In genomic region chr4:156294577-156294976, GRCh38 we compare ENCODE assay signal across 8 cellular contexts.
DNase-seq lines count a peak whose midpoint lies in the region; ATAC-seq and TF ChIP-seq lines count a peak whose summit lies in the region.

No MANE protein-coding gene starts in this region.

- H3K4me3 ChIP-seq in A673 (ENCODE audit: low read depth, low read length, poor library complexity, severe bottlenecking), result no peak overlapping the region
- H3K4me3 ChIP-seq in OCI-LY3 (ENCODE audit: low read length), result no peak overlapping the region
- H3K4me3 ChIP-seq in fibroblast of lung (replicated peaks in 1 of 4; ENCODE audit: control extremely low read depth in 1 of 4, insufficient read depth in 1 of 4, low read depth in 3 of 4, low read length in 4 of 4), result no peak overlapping the region
- H3K4me3 ChIP-seq in skeletal muscle cell (ENCODE audit: low read depth, low read length), result no peak overlapping the region

- peaks cover 40% of the 10 kb centered on the region for H3K4me1 ChIP-seq in A673 (ENCODE audit: insufficient read depth, low read length, poor library complexity, severe bottlenecking)
- H3K4me1 ChIP-seq in OCI-LY3 (ENCODE audit: low read length), result 0 out of 2 replicates have a peak, but pooled peaks cover 4% of the 10 kb centered on the region
- H3K4me1 ChIP-seq in fibroblast of lung (ENCODE audit: control insufficient read depth, extremely low read depth, insufficient read depth, low read length), result peaks cover 8% of the 10 kb centered on the region

- no peak overlapping the region for H3K27ac Mint-ChIP-seq in activated T-cell treated with anti-CD3 and anti-CD28 coated beads, Interleukin-2, amount 50 U/mL, for 72 hours

- H3K36me3 ChIP-seq in A673 (ENCODE audit: insufficient read depth, low read length, poor library complexity, severe bottlenecking), result no peaks in the 10 kb centered on the region
- H3K36me3 ChIP-seq in OCI-LY3 (replicated peaks; ENCODE audit: low read depth, low read length), result no peaks in the 10 kb centered on the region
- no peaks in the 10 kb centered on the region for H3K36me3 ChIP-seq in fibroblast of lung (ENCODE audit: control insufficient read depth, insufficient read depth, low read length)

- H3K36me3 Mint-ChIP-seq in activated T-cell treated with anti-CD3 and anti-CD28 coated beads, Interleukin-2, amount 50 U/mL, for 72 hours (ENCODE audit: insufficient read depth in 2 of 2), result no peaks in the 10 kb centered on the region

- H2AFZ ChIP-seq in OCI-LY3 (ENCODE audit: low read depth, low read length) (peak overlapping the region; percentile 37), fibroblast of lung (ENCODE audit: low read length) (no peak overlapping the region)

- POLR2A ChIA-PET in A673 (lab: Charles Lee; ENCODE audit: low non-redundant PET), result interaction anchor here (0.5 kb wide), 1 partner anchor 1853 kb away, joined by 3 read pairs; no protein-coding TSS in a partner anchor
- POLR2A ChIA-PET in HEK293T (lab: Yijun Ruan, JAX), result no interaction called here

- no peaks in the 10 kb centered on the region for H3K4me1 Mint-ChIP-seq in activated T-cell treated with anti-CD3 and anti-CD28 coated beads, Interleukin-2, amount 50 U/mL, for 72 hours (ENCODE audit: low read depth)

- no peaks in the 10 kb centered on the region for H4K20me1 ChIP-seq in OCI-LY3 (ENCODE audit: insufficient read depth, low read length)
- H4K20me1 ChIP-seq in fibroblast of lung (ENCODE audit: control insufficient read depth, extremely low read depth, insufficient read depth, low read length), result no peaks in the 10 kb centered on the region

- no peak overlapping the region for H3K9ac ChIP-seq in OCI-LY3 (ENCODE audit: low read length)
- H3K9ac ChIP-seq in fibroblast of lung (ENCODE audit: insufficient read depth, low read length), result no peak overlapping the region

- peak; percentile 93 for DNase-seq in A673 (ENCODE audit: low spot score)
- peak; percentile 31 for DNase-seq in HEK293T (ENCODE audit: extremely low spot score)
- DNase-seq in fibroblast of lung (ENCODE audit: low read depth in 2 of 2), result peak; percentile 79 to 96
- DNase-seq in skeletal muscle cell (ENCODE audit: low read depth), result peak; percentile 73
- DNase-seq in mucosa of gallbladder (ENCODE audit: low spot score), result no peak
- DNase-seq in activated T-cell treated with anti-CD3 and anti-CD28 coated beads, Interleukin-2, amount 50 U/mL, for 72 hours, result no peak

- CTCF ChIA-PET in A673 (lab: Charles Lee) (interaction anchor here (0.6 to 1.2 kb wide), 5 partner anchors 20 to 676 kb away, joined by 3 to 6 read pairs (median 3); no protein-coding TSS in a partner anchor), HEK293T (lab: Yijun Ruan, JAX) (interaction anchor here (1.0 to 2.6 kb wide), 3 partner anchors 19 to 125 kb away, joined by 3 to 12 read pairs (median 4); no protein-coding TSS in a partner anchor)

- H3K27me3 ChIP-seq in A673 (replicated peaks; ENCODE audit: insufficient read depth, low read depth, low read length, poor library complexity) (no peaks in the 10 kb centered on the region), OCI-LY3 (ENCODE audit: low read depth, low read length) (no peaks in the 10 kb centered on the region), fibroblast of lung (ENCODE audit: control insufficient read depth, insufficient read depth, low read length) (no peaks in the 10 kb centered on the region)

- no peak overlapping the region for H3K4me3 Mint-ChIP-seq in activated T-cell treated with anti-CD3 and anti-CD28 coated beads, Interleukin-2, amount 50 U/mL, for 72 hours

- TF ChIP-seq CTCF in A673 (conservative IDR thresholded peaks at IDR 0.05; ENCODE audit: low read depth, low read length) (peak; percentile 74), OCI-LY3 (IDR thresholded peaks at IDR 0.05; ENCODE audit: low read depth, low read length) (peak; percentile 65), fibroblast of lung (conservative IDR thresholded peaks at IDR 0.05 in 1 of 2, IDR thresholded peaks at IDR 0.05 in 1 of 2; ENCODE audit: low read depth in 1 of 2, low read length in 2 of 2) (peak; percentile 17 to 38)

- H3K27me3 Mint-ChIP-seq in activated T-cell treated with anti-CD3 and anti-CD28 coated beads, Interleukin-2, amount 50 U/mL, for 72 hours (ENCODE audit: low read depth), result no peaks in the 10 kb centered on the region

- H3K4me2 ChIP-seq in OCI-LY3 (ENCODE audit: low read length), result no peak overlapping the region
- H3K4me2 ChIP-seq in fibroblast of lung (ENCODE audit: extremely low read depth, insufficient read depth, low read length), result peak overlapping the region; percentile 55

- intact Hi-C loops in A673 (cut with micrococcal nuclease; ENCODE audit: unreplicated experiment), result loop anchor here (1.0 to 2.0 kb wide), 3 partner anchors 84 to 676 kb away; partner anchors contain the start of gene PDGFC

- BruUV-seq in A673 (replicated peaks; lab: Mats Ljungman, UMichigan), result no TSS peak

- H3K79me2 ChIP-seq in OCI-LY3 (ENCODE audit: low read length) (no peaks in the 10 kb centered on the region), fibroblast of lung (ENCODE audit: control insufficient read depth, insufficient read depth, low read length) (no peaks in the 10 kb centered on the region)

- peaks cover 2 to 10% of the 10 kb centered on the region in 2 donors for H3K9me3 Mint-ChIP-seq in activated T-cell treated with anti-CD3 and anti-CD28 coated beads, Interleukin-2, amount 50 U/mL, for 72 hours

- no peak for ATAC-seq in HG03457 (IDR thresholded peaks at IDR 0.05; ENCODE audit: unreplicated experiment)
- no peak for ATAC-seq in activated T-cell treated with anti-CD3 and anti-CD28 coated beads, Interleukin-2, amount 50 U/mL, for 72 hours (replicated peaks in 1 of 2)

- peak overlapping the region; percentile 74 for H3K27ac ChIP-seq in A673 (ENCODE audit: low read depth, low read length, poor library complexity, severe bottlenecking)
- no peak overlapping the region for H3K27ac ChIP-seq in OCI-LY3 (ENCODE audit: low read length)
- H3K27ac ChIP-seq in fibroblast of lung (ENCODE audit: insufficient read depth, low read length), result peak overlapping the region; percentile 74

- H3K9me3 ChIP-seq in A673 (ENCODE audit: low read depth, low read length, poor library complexity, severe bottlenecking) (no peaks in the 10 kb centered on the region), OCI-LY3 (ENCODE audit: insufficient read depth, low read length) (no peaks in the 10 kb centered on the region), fibroblast of lung (ENCODE audit: control insufficient read depth, insufficient read depth, low read depth, low read length) (no peaks in the 10 kb centered on the region)

TF ChIP-seq in HEK293T, 16 proteins besides CTCF, POLR2A, EP300 and RAD21:
- TF ChIP-seq L3MBTL2 (conservative IDR thresholded peaks at IDR 0.05), result no peak
- TF ChIP-seq FOXM1 (IDR thresholded peaks at IDR 0.05; ENCODE audit: borderline replicate concordance), result no peak

Comparison
In these comparisons a context has a peak if more than half of its experiments do, and no peak if none do; other contexts are left out.
1. DNase-seq: peak in A673 (single experiment), HEK293T (single experiment), fibroblast of lung (2 of 2) and skeletal muscle cell (single experiment); none in mucosa of gallbladder (single experiment) and activated T-cell treated with anti-CD3 and anti-CD28 coated beads, Interleukin-2, amount 50 U/mL, for 72 hours (0 of 2).
2. Peak in every context shown above with its lines, with median percentiles within 50 percentile points of each other: CTCF ChIP-seq.